4 cellular contexts compared by ENCODE assay signal in the genomic region with DNA sequence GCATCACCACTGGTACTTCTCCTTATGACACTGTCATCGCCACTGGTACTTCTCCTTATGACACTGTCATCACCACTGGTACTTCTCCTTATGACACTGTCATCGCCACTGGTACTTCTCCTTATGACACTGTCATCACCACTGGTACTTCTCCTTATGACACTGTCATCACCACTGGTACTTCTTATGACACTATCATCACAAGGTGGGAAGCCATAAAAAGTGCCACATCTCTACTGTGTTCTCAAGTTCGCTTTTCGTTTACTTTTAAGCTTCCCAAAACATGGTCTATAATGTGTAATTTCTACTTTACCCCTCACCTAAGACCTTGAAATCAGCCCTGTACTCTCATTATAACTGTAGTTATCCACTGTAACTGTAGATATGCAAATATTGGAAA.
A peak's percentile ranks its signal among the peaks of the same experiment; 100 is the strongest.
DNase-seq lines count a peak whose midpoint lies in the region; ATAC-seq, FAIRE-seq and TF ChIP-seq lines count a peak whose summit lies in the region.
"Not testable (repeated sequence)": the region's sequence is repeated elsewhere in the genome, so short reads cannot be mapped to it uniquely, and the experiment has no call there.

No MANE protein-coding gene starts in this region.

- not testable (repeated sequence) for H3K27me3 ChIP-seq in bronchial epithelial cell (ENCODE audit: control insufficient read depth, insufficient read depth, low read length)

- not testable (repeated sequence) for H3K27ac Mint-ChIP-seq in activated T-helper 17 cell treated with anti-CD3 and anti-CD28 coated beads, Interleukin-2, amount 50 U/mL, for 72 hours; stimulated activated effector memory CD8-positive, alpha-beta T cell treated with anti-CD3 and anti-CD28 coated beads, Interleukin-12 subunit alpha, Interleukin-12 subunit beta, amount 100 ng/mL, for 72 hours

- not testable (repeated sequence) for DNase-seq in HTR-8/SVneo (ENCODE audit: insufficient read length, low spot score); bronchial epithelial cell (ENCODE audit: low read depth); stimulated activated effector memory CD8-positive, alpha-beta T cell treated with anti-CD3 and anti-CD28 coated beads, Interleukin-12 subunit alpha, Interleukin-12 subunit beta, amount 100 ng/mL, for 72 hours (ENCODE audit: low spot score in 2 of 2)

- not testable (repeated sequence) for H3K4me1 Mint-ChIP-seq in activated T-helper 17 cell treated with anti-CD3 and anti-CD28 coated beads, Interleukin-2, amount 50 U/mL, for 72 hours
- H3K4me1 Mint-ChIP-seq in stimulated activated effector memory CD8-positive, alpha-beta T cell treated with anti-CD3 and anti-CD28 coated beads, Interleukin-12 subunit alpha, Interleukin-12 subunit beta, amount 100 ng/mL, for 72 hours, result peaks cover 19% of the 10 kb centered on the region

- not testable (repeated sequence) for H3K9me3 Mint-ChIP-seq in activated T-helper 17 cell treated with anti-CD3 and anti-CD28 coated beads, Interleukin-2, amount 50 U/mL, for 72 hours
- H3K9me3 Mint-ChIP-seq in stimulated activated effector memory CD8-positive, alpha-beta T cell treated with anti-CD3 and anti-CD28 coated beads, Interleukin-12 subunit alpha, Interleukin-12 subunit beta, amount 100 ng/mL, for 72 hours, result peaks cover 12% of the 10 kb centered on the region

- H3K27me3 Mint-ChIP-seq in activated T-helper 17 cell treated with anti-CD3 and anti-CD28 coated beads, Interleukin-2, amount 50 U/mL, for 72 hours, result not testable (repeated sequence)

- FAIRE-seq in HTR-8/SVneo (lab: Jason Lieb, UNC) (peak; percentile 92), bronchial epithelial cell (lab: Jason Lieb, UNC) (peak; percentile 7)

- H3K36me3 ChIP-seq in bronchial epithelial cell (ENCODE audit: control insufficient read depth, insufficient read depth, low read length), result not testable (repeated sequence)

- peak; percentile 69 for ATAC-seq in activated T-helper 17 cell treated with anti-CD3 and anti-CD28 coated beads, Interleukin-2, amount 50 U/mL, for 72 hours (replicated peaks)
- ATAC-seq in stimulated activated effector memory CD8-positive, alpha-beta T cell treated with anti-CD3 and anti-CD28 coated beads, Interleukin-12 subunit alpha, Interleukin-12 subunit beta, amount 100 ng/mL, for 72 hours, result peak; percentile 79

- not testable (repeated sequence) for H3K36me3 Mint-ChIP-seq in activated T-helper 17 cell treated with anti-CD3 and anti-CD28 coated beads, Interleukin-2, amount 50 U/mL, for 72 hours (ENCODE audit: low read depth); stimulated activated effector memory CD8-positive, alpha-beta T cell treated with anti-CD3 and anti-CD28 coated beads, Interleukin-12 subunit alpha, Interleukin-12 subunit beta, amount 100 ng/mL, for 72 hours

- not testable (repeated sequence) for H3K4me3 Mint-ChIP-seq in activated T-helper 17 cell treated with anti-CD3 and anti-CD28 coated beads, Interleukin-2, amount 50 U/mL, for 72 hours; stimulated activated effector memory CD8-positive, alpha-beta T cell treated with anti-CD3 and anti-CD28 coated beads, Interleukin-12 subunit alpha, Interleukin-12 subunit beta, amount 100 ng/mL, for 72 hours

- not testable (repeated sequence) for TF ChIP-seq CTCF in bronchial epithelial cell (IDR thresholded peaks at IDR 0.05; ENCODE audit: insufficient read depth, low read length, severe bottlenecking)

- H3K4me3 ChIP-seq in bronchial epithelial cell (ENCODE audit: low read depth, low read length), result not testable (repeated sequence)
